ENCODE assay signal across 19 cellular contexts in genomic region chrX:20951016-20951795, GRCh38.
DNase-seq lines count a peak whose midpoint lies in the region; FAIRE-seq and TF ChIP-seq lines count a peak whose summit lies in the region.
"Had no signal": no experiment of that assay in that cellular context is flagged by ENCODE, and none has a peak within 500 bp of the region (broad histone marks: within the 10 kb centered on the region; RNA-seq: fewer than 3 reads in every experiment).

No MANE protein-coding gene starts in this region.

- H3K9me3 Mint-ChIP-seq in type B pancreatic cell, result no peaks in the 10 kb centered on the region

- H4K20me1 ChIP-seq in keratinocyte (ENCODE audit: control insufficient read depth, extremely low read depth, insufficient read depth, low read length), result no peaks in the 10 kb centered on the region

- no peaks in the 10 kb centered on the region for H3K36me3 Mint-ChIP-seq in type B pancreatic cell

- no peaks in the 10 kb centered on the region for H3K36me3 ChIP-seq in keratinocyte (ENCODE audit: control insufficient read depth in 2 of 2, extremely low read depth in 1 of 2, insufficient read depth in 2 of 2, low read length in 2 of 2)
- H3K36me3 ChIP-seq: HAP-1, SJCRH30 had no signal

- FAIRE-seq in keratinocyte (lab: Jason Lieb, UNC), result no peak
- FAIRE-seq: D721Med had no signal

- no peaks in the 10 kb centered on the region for H3K79me2 ChIP-seq in keratinocyte (ENCODE audit: control insufficient read depth, insufficient read depth, low read length)

- H3K4me2 ChIP-seq in keratinocyte (ENCODE audit: control insufficient read depth, extremely low read depth, insufficient read depth, low read depth, low read length), result no peak overlapping the region
- H3K4me2 ChIP-seq: PC-9 had no signal

- H3K4me1 ChIP-seq in keratinocyte (ENCODE audit: control insufficient read depth, extremely low read depth, insufficient read depth, low read length), result no peaks in the 10 kb centered on the region
- H3K4me1 ChIP-seq: HAP-1, SJCRH30 had no signal

- no peaks in the 10 kb centered on the region for H3K27me3 ChIP-seq in keratinocyte (ENCODE audit: control insufficient read depth, extremely low read depth, insufficient read depth, low read length)
- H3K27me3 ChIP-seq: SJCRH30 had no signal

- peak; percentile 22 for DNase-seq in HT-29 (ENCODE audit: low spot score)
- peak; percentile 55 for DNase-seq in epithelial cell of esophagus (ENCODE audit: low read depth)
- DNase-seq in keratinocyte (ENCODE audit: low read depth, low spot score), result peak; percentile 11
- no peak for DNase-seq in type B pancreatic cell (ENCODE audit: extremely low spot score, unreplicated experiment)
- DNase-seq in NCI-H146 (lab: John Stamatoyannopoulos, UW), result no peak
- DNase-seq in NOMO-1 treated with DMSO at 0.1 percent for 48 hours (lab: John Stamatoyannopoulos, UW; ENCODE audit: unreplicated experiment), result no peak
- DNase-seq in NCI-H187 treated with DMSO at 0.1 percent for 48 hours (lab: John Stamatoyannopoulos, UW), result no peak
- DNase-seq: GOT3, NCI-H1092, NCI-H187, NCI-H2171 treated with DMSO at 0.1 percent for 48 hours, NCI-H345, NCI-H524 treated with DMSO at 0.1 percent for 48 hours, NCI-H774, PC-9, SJCRH30 had no signal

- no peaks in the 10 kb centered on the region for H3K9me1 ChIP-seq in keratinocyte (ENCODE audit: control insufficient read depth, extremely low read depth, insufficient read depth, low read length)

- no peaks in the 10 kb centered on the region for H3K9me3 ChIP-seq in keratinocyte (ENCODE audit: control insufficient read depth, low read depth, low read length)
- H3K9me3 ChIP-seq: HAP-1, SJCRH30 had no signal

- no peak overlapping the region for H3K27ac ChIP-seq in keratinocyte (ENCODE audit: control insufficient read depth, insufficient read depth, low read length)
- H3K27ac ChIP-seq: HL-60, PC-9, SJCRH30 had no signal

- TF ChIP-seq CTCF in epithelial cell of esophagus (IDR thresholded peaks at IDR 0.05; ENCODE audit: insufficient read depth, low read depth, low read length, missing control alignments), result no peak
- no peak for TF ChIP-seq CTCF in keratinocyte (optimal IDR thresholded peaks at IDR 0.05 in 1 of 3, IDR thresholded peaks at IDR 0.05 in 1 of 3, conservative IDR thresholded peaks at IDR 0.05 in 1 of 3; ENCODE audit: extremely low read depth in 1 of 3, insufficient read depth in 2 of 3, low read length in 3 of 3)
- no peak for TF ChIP-seq CTCF in type B pancreatic cell (conservative IDR thresholded peaks at IDR 0.05)

- no peak overlapping the region for H2AFZ ChIP-seq in keratinocyte (ENCODE audit: control insufficient read depth, low read length)
- H2AFZ ChIP-seq: PC-9 had no signal

- H3K27me3 Mint-ChIP-seq in type B pancreatic cell, result no peaks in the 10 kb centered on the region

- H3K27ac Mint-ChIP-seq in type B pancreatic cell, result peak overlapping the region; percentile 92

- dilution Hi-C loops in keratinocyte (cut with MboI; ENCODE audit: extremely low pct_ligation_motif_present, low sequenced_read_pairs), result no loop called here

- H3K4me3 ChIP-seq in epithelial cell of esophagus (ENCODE audit: low read length), result no peak overlapping the region
- no peak overlapping the region for H3K4me3 ChIP-seq in keratinocyte (ENCODE audit: control insufficient read depth in 2 of 3, extremely low read depth in 1 of 3, insufficient read depth in 2 of 3, low read depth in 1 of 3, low read length in 3 of 3)
- H3K4me3 ChIP-seq: HAP-1, PC-9, SJCRH30 had no signal

- peaks cover 17% of the 10 kb centered on the region for H3K4me1 Mint-ChIP-seq in type B pancreatic cell (ENCODE audit: unreplicated experiment)

- H3K9ac ChIP-seq in keratinocyte (ENCODE audit: control insufficient read depth, extremely low read depth, insufficient read depth, low read length), result no peak overlapping the region

- H3K4me3 Mint-ChIP-seq in type B pancreatic cell, result peak overlapping the region; percentile 55

Comparison
In these comparisons a context has a peak if more than half of its experiments do, and no peak if none do; other contexts are left out.
1. DNase-seq: peak in HT-29 (single experiment), epithelial cell of esophagus (single experiment) and keratinocyte (single experiment); none in type B pancreatic cell (single experiment), NCI-H146 (single experiment), NOMO-1 treated with DMSO at 0.1 percent for 48 hours (single experiment) and NCI-H187 treated with DMSO at 0.1 percent for 48 hours (single experiment).